In genomic region chr4:1238676-1239000, GRCh38 we compare ENCODE assay signal across 24 cellular contexts. TPM values are rescaled to one million over a fixed set of nuclear protein-coding genes. Genes with fewer than 3 reads are reported as not detected.
DNase-seq lines count a peak whose midpoint lies in the region; ATAC-seq and TF ChIP-seq lines count a peak whose summit lies in the region.
"Had no signal": no experiment of that assay in that cellular context is flagged by ENCODE, and none has a peak within 500 bp of the region (broad histone marks: within the 10 kb centered on the region; RNA-seq: fewer than 3 reads in every experiment).

No MANE protein-coding gene starts in this region.

- TF ChIP-seq CTCF in RWPE1 (conservative IDR thresholded peaks at IDR 0.05; ENCODE audit: low read depth) (no peak), natural killer cell (IDR thresholded peaks at IDR 0.05) (no peak)

- CTCF ChIA-PET in RWPE1 (lab: Yijun Ruan, JAX), result no interaction called here
- CTCF ChIA-PET in activated naive CD4-positive, alpha-beta T cell treated with anti-CD3 and anti-CD28 coated beads, Interleukin-2, amount 10 ng/mL, durations not matched to agents 7 days and 5 days (lab: Charles Lee), result interaction anchor here (1.2 kb wide), 1 partner anchor 29 kb away, joined by 3 read pairs; no protein-coding TSS in a partner anchor

- ATAC-seq in natural killer cell (no peak), GM18868 (IDR thresholded peaks at IDR 0.05; ENCODE audit: unreplicated experiment) (no peak)
- ATAC-seq in stimulated activated effector memory CD8-positive, alpha-beta T cell treated with anti-CD3 and anti-CD28 coated beads, Interleukin-12 subunit alpha, Interleukin-12 subunit beta, amount 100 ng/mL, for 72 hours, result no peak
- ATAC-seq: A549, gastroesophageal sphincter had no signal

- H3K4me3 Mint-ChIP-seq in natural killer cell, result no peak overlapping the region
- H3K4me3 Mint-ChIP-seq in stimulated activated effector memory CD8-positive, alpha-beta T cell treated with anti-CD3 and anti-CD28 coated beads, Interleukin-12 subunit alpha, Interleukin-12 subunit beta, amount 100 ng/mL, for 72 hours, result no peak overlapping the region
- no peak overlapping the region for H3K4me3 Mint-ChIP-seq in T-helper 2 cell treated with Interferon-gamma antibody and Interleukin-4, amounts not matched to agents 5 μg/mL and 100 μg/mL, for 36 hours
- no peak overlapping the region for H3K4me3 Mint-ChIP-seq in activated naive CD4-positive, alpha-beta T cell treated with anti-CD3 and anti-CD28 coated beads, Interleukin-2, amount 10 ng/mL, durations not matched to agents 7 days and 5 days
- H3K4me3 Mint-ChIP-seq: activated CD4-positive, alpha-beta T cell treated with anti-CD3 and anti-CD28 coated beads, Interleukin-2, amount 10 ng/mL, durations not matched to agents 7 days and 5 days; nephron had no signal

- H3K27me3 Mint-ChIP-seq in natural killer cell (ENCODE audit: low read depth in 2 of 2), result no peaks in the 10 kb centered on the region
- H3K27me3 Mint-ChIP-seq in T-helper 2 cell treated with Interferon-gamma antibody and Interleukin-4, amounts not matched to agents 5 μg/mL and 100 μg/mL, for 36 hours (ENCODE audit: low read depth), result no peaks in the 10 kb centered on the region
- no peaks in the 10 kb centered on the region for H3K27me3 Mint-ChIP-seq in activated naive CD4-positive, alpha-beta T cell treated with anti-CD3 and anti-CD28 coated beads, Interleukin-2, amount 10 ng/mL, durations not matched to agents 7 days and 5 days
- H3K27me3 Mint-ChIP-seq: activated CD4-positive, alpha-beta T cell treated with anti-CD3 and anti-CD28 coated beads, Interleukin-2, amount 10 ng/mL, durations not matched to agents 7 days and 5 days; IgD-negative memory B cell had no signal

- H3K27ac Mint-ChIP-seq in natural killer cell, result peak overlapping the region; percentile 14 to 27
- H3K27ac Mint-ChIP-seq in stimulated activated effector memory CD8-positive, alpha-beta T cell treated with anti-CD3 and anti-CD28 coated beads, Interleukin-12 subunit alpha, Interleukin-12 subunit beta, amount 100 ng/mL, for 72 hours, result peak overlapping the region; percentile 58
- H3K27ac Mint-ChIP-seq in T-helper 2 cell treated with Interferon-gamma antibody and Interleukin-4, amounts not matched to agents 5 μg/mL and 100 μg/mL, for 36 hours, result no peak overlapping the region
- H3K27ac Mint-ChIP-seq in activated naive CD4-positive, alpha-beta T cell treated with anti-CD3 and anti-CD28 coated beads, Interleukin-2, amount 10 ng/mL, durations not matched to agents 7 days and 5 days, result no peak overlapping the region
- H3K27ac Mint-ChIP-seq: activated CD4-positive, alpha-beta T cell treated with anti-CD3 and anti-CD28 coated beads, Interleukin-2, amount 10 ng/mL, durations not matched to agents 7 days and 5 days; nephron had no signal

- peaks cover 36 to 45% of the 10 kb centered on the region in 2 donors for H3K4me1 Mint-ChIP-seq in natural killer cell
- peaks cover 26% of the 10 kb centered on the region for H3K4me1 Mint-ChIP-seq in stimulated activated effector memory CD8-positive, alpha-beta T cell treated with anti-CD3 and anti-CD28 coated beads, Interleukin-12 subunit alpha, Interleukin-12 subunit beta, amount 100 ng/mL, for 72 hours
- H3K4me1 Mint-ChIP-seq in T-helper 2 cell treated with Interferon-gamma antibody and Interleukin-4, amounts not matched to agents 5 μg/mL and 100 μg/mL, for 36 hours (ENCODE audit: low read depth), result no peaks in the 10 kb centered on the region
- peaks cover 7% of the 10 kb centered on the region for H3K4me1 Mint-ChIP-seq in activated naive CD4-positive, alpha-beta T cell treated with anti-CD3 and anti-CD28 coated beads, Interleukin-2, amount 10 ng/mL, durations not matched to agents 7 days and 5 days

- peak overlapping the region; percentile 51 for H3K27ac ChIP-seq in RWPE1
- H3K27ac ChIP-seq: A549, gastroesophageal sphincter, GM23248 had no signal

- no peaks in the 10 kb centered on the region for H3K9me3 Mint-ChIP-seq in natural killer cell
- no peaks in the 10 kb centered on the region for H3K9me3 Mint-ChIP-seq in stimulated activated effector memory CD8-positive, alpha-beta T cell treated with anti-CD3 and anti-CD28 coated beads, Interleukin-12 subunit alpha, Interleukin-12 subunit beta, amount 100 ng/mL, for 72 hours
- H3K9me3 Mint-ChIP-seq in T-helper 2 cell treated with Interferon-gamma antibody and Interleukin-4, amounts not matched to agents 5 μg/mL and 100 μg/mL, for 36 hours, result no peaks in the 10 kb centered on the region
- H3K9me3 Mint-ChIP-seq in activated naive CD4-positive, alpha-beta T cell treated with anti-CD3 and anti-CD28 coated beads, Interleukin-2, amount 10 ng/mL, durations not matched to agents 7 days and 5 days, result no peaks in the 10 kb centered on the region
- H3K9me3 Mint-ChIP-seq: activated CD4-positive, alpha-beta T cell treated with anti-CD3 and anti-CD28 coated beads, Interleukin-2, amount 10 ng/mL, durations not matched to agents 7 days and 5 days; IgD-negative memory B cell; nephron had no signal

- peak; percentile 5 for DNase-seq in activated CD8-positive, alpha-beta memory T cell treated with anti-CD3 and anti-CD28 coated beads, Interleukin-2, amount 50 U/mL, for 4 hours
- DNase-seq in activated CD8-positive, alpha-beta memory T cell treated with anti-CD3 and anti-CD28 coated beads for 24 hours, result no peak
- DNase-seq in RWPE1 (ENCODE audit: low spot score), result no peak
- DNase-seq in natural killer cell, result no peak
- DNase-seq in stimulated activated effector memory CD8-positive, alpha-beta T cell treated with anti-CD3 and anti-CD28 coated beads, Interleukin-12 subunit alpha, Interleukin-12 subunit beta, amount 100 ng/mL, for 72 hours (ENCODE audit: low spot score in 2 of 2), result no peak
- no peak for DNase-seq in T-helper 2 cell treated with Interferon-gamma antibody and Interleukin-4, amounts not matched to agents 5 μg/mL and 100 μg/mL, for 36 hours (ENCODE audit: low spot score)
- no peak for DNase-seq in activated naive CD4-positive, alpha-beta T cell treated with anti-CD3 and anti-CD28 coated beads, Interleukin-2, amount 10 ng/mL, durations not matched to agents 7 days and 5 days
- DNase-seq: activated CD4-positive, alpha-beta T cell treated with anti-CD3 and anti-CD28 coated beads, Interleukin-2, amount 10 ng/mL, durations not matched to agents 7 days and 5 days; activated CD8-positive, alpha-beta memory T cell treated with anti-CD3 and anti-CD28 coated beads, Interleukin-2, amount 50 U/mL, for 48 hours; activated gamma-delta T cell treated with Interleukin-2 at 50 U/mL for 16 hours; C1 segment of cervical spinal cord; DMS 273 treated with DMSO at 0.1 percent for 48 hours; GDM1; GM23248; kidney glomerular epithelial cell; MM.1S; NCI-H1436; NCI-H524 treated with DMSO at 0.1 percent for 48 hours; T-helper 1 cell had no signal

- intact Hi-C loops in natural killer cell (cut with micrococcal nuclease), result no loop called here

- POLR2A ChIA-PET in RWPE1 (lab: Yijun Ruan, JAX; ENCODE audit: low non-redundant PET), result no interaction called here

- no peaks in the 10 kb centered on the region for H3K36me3 Mint-ChIP-seq in natural killer cell
- peaks cover 49% of the 10 kb centered on the region for H3K36me3 Mint-ChIP-seq in stimulated activated effector memory CD8-positive, alpha-beta T cell treated with anti-CD3 and anti-CD28 coated beads, Interleukin-12 subunit alpha, Interleukin-12 subunit beta, amount 100 ng/mL, for 72 hours
- H3K36me3 Mint-ChIP-seq in T-helper 2 cell treated with Interferon-gamma antibody and Interleukin-4, amounts not matched to agents 5 μg/mL and 100 μg/mL, for 36 hours (ENCODE audit: low read depth), result peaks cover 29% of the 10 kb centered on the region
- peaks cover 36% of the 10 kb centered on the region for H3K36me3 Mint-ChIP-seq in activated naive CD4-positive, alpha-beta T cell treated with anti-CD3 and anti-CD28 coated beads, Interleukin-2, amount 10 ng/mL, durations not matched to agents 7 days and 5 days
- H3K36me3 Mint-ChIP-seq: IgD-negative memory B cell had no signal

RNA-seq across cellular contexts. Expression of gene CTBP1, which starts 10.3 kb away (rescaled TPM):
- total RNA-seq in natural killer cell, result 100 to 1,000 TPM; 384 to 388 (median 388) TPM

RNA-seq across cellular contexts. Expression of gene MAEA, which starts 51.1 kb away (rescaled TPM):
- total RNA-seq in natural killer cell, result 10 to 100 TPM; 63.5 to 89.2 (median 64.0) TPM

Comparison
In these comparisons a context has a peak if more than half of its experiments do, and no peak if none do; other contexts are left out.
1. H3K27ac Mint-ChIP-seq: peak in natural killer cell (2 of 2) and stimulated activated effector memory CD8-positive, alpha-beta T cell treated with anti-CD3 and anti-CD28 coated beads, Interleukin-12 subunit alpha, Interleukin-12 subunit beta, amount 100 ng/mL, for 72 hours (single experiment); none in T-helper 2 cell treated with Interferon-gamma antibody and Interleukin-4, amounts not matched to agents 5 μg/mL and 100 μg/mL, for 36 hours (single experiment) and activated naive CD4-positive, alpha-beta T cell treated with anti-CD3 and anti-CD28 coated beads, Interleukin-2, amount 10 ng/mL, durations not matched to agents 7 days and 5 days (single experiment).